ENCODE assay signal across 1 cellular context in genomic region chr22:46443850-46444389, GRCh38.
TF ChIP-seq lines count a peak whose summit lies in the region.

No MANE protein-coding gene starts in this region.

TF ChIP-seq in GM23338, 12 proteins besides CTCF, POLR2A, EP300 and RAD21 (continued from another document):
- TF ChIP-seq ZNF462 (CRISPR knock-in tag; IDR thresholded peaks at IDR 0.05) (no peak), REST (IDR thresholded peaks at IDR 0.05; ENCODE audit: unreplicated experiment) (no peak), EZH2phosphoT487 (IDR thresholded peaks at IDR 0.05; ENCODE audit: unreplicated experiment) (no peak), CREB1 (CRISPR knock-in tag; IDR thresholded peaks at IDR 0.05; ENCODE audit: low read depth) (no peak)
